8 cellular contexts compared by ENCODE assay signal in genomic region chr2:96856776-96857673, GRCh38. TPM values are rescaled to one million over a fixed set of nuclear protein-coding genes. Genes with fewer than 3 reads are reported as not detected.
DNase-seq lines count a peak whose midpoint lies in the region; ATAC-seq and TF ChIP-seq lines count a peak whose summit lies in the region.

No MANE protein-coding gene starts in this region.

- TF ChIP-seq CTCF in lower leg skin (IDR thresholded peaks at IDR 0.05), result no peak

- no peak for TF ChIP-seq POLR2A in lower leg skin (IDR thresholded peaks at IDR 0.05)

- H3K27ac ChIP-seq in temporal lobe (ENCODE audit: low read depth, low read length), result peak overlapping the region; percentile 56

- ATAC-seq in HG03159 (IDR thresholded peaks at IDR 0.05; ENCODE audit: unreplicated experiment) (peak; percentile 23), HG03565 (IDR thresholded peaks at IDR 0.05; ENCODE audit: unreplicated experiment) (no peak)

- WGBS in lower leg skin, 2 donors, result 11 to 13% methylated on average over 25 to 27 of the region's 29 CpGs

- peak overlapping the region; percentile 56 for H3K4me3 ChIP-seq in lower leg skin (ENCODE audit: low read depth, poor library complexity, severe bottlenecking)

- intact Hi-C loops in lower leg skin (cut with DNase I; ENCODE audit: low total_unique reads), result loop anchor here (2.0 kb wide), 1 partner anchor 100 kb away; no protein-coding TSS in a partner anchor

- peak; percentile 19 to 27 for DNase-seq in NOMO-1 (lab: John Stamatoyannopoulos, UW; ENCODE audit: unreplicated experiment in 2 of 2)
- DNase-seq in NOMO-1 treated with dmso at 0.1 percent for 144 hours (lab: John Stamatoyannopoulos, UW; ENCODE audit: unreplicated experiment), result no peak
- DNase-seq in RPMI8226, result peak; percentile 91
- DNase-seq in cerebellar cortex (ENCODE audit: low spot score), result peak; percentile 53
- no peak for DNase-seq in lower leg skin (ENCODE audit: low spot score in 2 of 2)

RNA-seq across cellular contexts. Expression of gene ANKRD39, which starts 0.8 kb away (rescaled TPM):
- total RNA-seq in lower leg skin, result 10 to 100 TPM in 3 of 4 donors, 1 to 10 TPM in 1; 7.6 to 15.3 (median 14.4) TPM
- 5.4 TPM for total RNA-seq in temporal lobe

RNA-seq across cellular contexts. Expression of gene SEMA4C, which starts 12.9 kb away (rescaled TPM):
- total RNA-seq in lower leg skin, result 10 to 100 TPM; 23.5 to 42.7 (median 30.2) TPM
- total RNA-seq in temporal lobe, result 42.8 TPM

RNA-seq across cellular contexts. Expression of gene ANKRD23, which starts 13.2 kb away (rescaled TPM):
- total RNA-seq in lower leg skin (10 to 100 TPM in 1 of 4 donors, 1 to 10 TPM in 3; 4.9 to 12.4 (median 8.8) TPM), temporal lobe (5.2 TPM)

RNA-seq across cellular contexts. Expression of gene CNNM3, which starts 41.0 kb away (rescaled TPM):
- 10 to 100 TPM; 15.4 to 30.0 (median 18.8) TPM for total RNA-seq in lower leg skin
- total RNA-seq in temporal lobe, result 19.2 TPM

Comparison
In these comparisons a context has a peak if more than half of its experiments do, and no peak if none do; other contexts are left out.
1. DNase-seq: peak in NOMO-1 (2 of 2), RPMI8226 (single experiment) and cerebellar cortex (single experiment); none in NOMO-1 treated with dmso at 0.1 percent for 144 hours (single experiment) and lower leg skin (0 of 2).